1 cellular context compared by ENCODE assay signal in the genomic region with DNA sequence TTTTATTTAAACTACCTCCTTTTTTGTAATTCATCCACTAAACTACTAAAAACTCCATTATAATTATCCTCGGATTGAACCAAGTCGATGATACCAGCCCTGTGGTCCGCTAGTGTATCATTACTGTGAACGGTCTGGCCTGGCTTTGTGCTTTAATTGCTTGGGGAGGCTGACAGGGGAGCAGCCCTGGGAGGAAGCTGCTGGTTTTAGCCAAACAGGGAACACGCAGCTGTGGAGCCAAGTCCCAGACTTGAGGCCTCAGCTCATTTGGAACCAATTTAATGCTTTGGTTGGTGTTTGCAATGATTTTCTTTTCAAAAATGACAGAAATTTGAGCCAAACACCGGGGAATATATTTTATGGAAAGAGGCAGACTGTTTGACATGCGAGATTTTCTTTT.
TF ChIP-seq lines count a peak whose summit lies in the region.

No MANE protein-coding gene starts in this region.

TF ChIP-seq in H1, 55 proteins besides CTCF, POLR2A, EP300 and RAD21:
- TF ChIP-seq NRF1 (IDR thresholded peaks at IDR 0.05; ENCODE audit: low read depth, low read length) (no peak), KDM5A (IDR thresholded peaks at IDR 0.05; ENCODE audit: low read length) (no peak), CBX8 (IDR thresholded peaks at IDR 0.05; ENCODE audit: borderline replicate concordance, low read depth, low read length) (no peak), GABPA (IDR thresholded peaks at IDR 0.05; ENCODE audit: borderline replicate concordance, insufficient read depth, low read length) (no peak), KDM4A (IDR thresholded peaks at IDR 0.05; ENCODE audit: low read depth, low read length, severe bottlenecking) (no peak), POLR2AphosphoS5 (IDR thresholded peaks at IDR 0.05; ENCODE audit: low read depth, low read length) (no peak), JUN (IDR thresholded peaks at IDR 0.05; ENCODE audit: low read depth, low read length) (no peak), CREB1 (IDR thresholded peaks at IDR 0.05) (no peak), ASH2L (IDR thresholded peaks at IDR 0.05; ENCODE audit: low read length) (no peak), SUZ12 (IDR thresholded peaks at IDR 0.05; ENCODE audit: low read length) (no peak), RBBP5 (IDR thresholded peaks at IDR 0.05; ENCODE audit: borderline replicate concordance, low read depth, low read length) (no peak), JUND (IDR thresholded peaks at IDR 0.05; ENCODE audit: low read length) (no peak), TBP (IDR thresholded peaks at IDR 0.05; ENCODE audit: low read depth, low read length) (no peak)
- TF ChIP-seq, protein P1, sequence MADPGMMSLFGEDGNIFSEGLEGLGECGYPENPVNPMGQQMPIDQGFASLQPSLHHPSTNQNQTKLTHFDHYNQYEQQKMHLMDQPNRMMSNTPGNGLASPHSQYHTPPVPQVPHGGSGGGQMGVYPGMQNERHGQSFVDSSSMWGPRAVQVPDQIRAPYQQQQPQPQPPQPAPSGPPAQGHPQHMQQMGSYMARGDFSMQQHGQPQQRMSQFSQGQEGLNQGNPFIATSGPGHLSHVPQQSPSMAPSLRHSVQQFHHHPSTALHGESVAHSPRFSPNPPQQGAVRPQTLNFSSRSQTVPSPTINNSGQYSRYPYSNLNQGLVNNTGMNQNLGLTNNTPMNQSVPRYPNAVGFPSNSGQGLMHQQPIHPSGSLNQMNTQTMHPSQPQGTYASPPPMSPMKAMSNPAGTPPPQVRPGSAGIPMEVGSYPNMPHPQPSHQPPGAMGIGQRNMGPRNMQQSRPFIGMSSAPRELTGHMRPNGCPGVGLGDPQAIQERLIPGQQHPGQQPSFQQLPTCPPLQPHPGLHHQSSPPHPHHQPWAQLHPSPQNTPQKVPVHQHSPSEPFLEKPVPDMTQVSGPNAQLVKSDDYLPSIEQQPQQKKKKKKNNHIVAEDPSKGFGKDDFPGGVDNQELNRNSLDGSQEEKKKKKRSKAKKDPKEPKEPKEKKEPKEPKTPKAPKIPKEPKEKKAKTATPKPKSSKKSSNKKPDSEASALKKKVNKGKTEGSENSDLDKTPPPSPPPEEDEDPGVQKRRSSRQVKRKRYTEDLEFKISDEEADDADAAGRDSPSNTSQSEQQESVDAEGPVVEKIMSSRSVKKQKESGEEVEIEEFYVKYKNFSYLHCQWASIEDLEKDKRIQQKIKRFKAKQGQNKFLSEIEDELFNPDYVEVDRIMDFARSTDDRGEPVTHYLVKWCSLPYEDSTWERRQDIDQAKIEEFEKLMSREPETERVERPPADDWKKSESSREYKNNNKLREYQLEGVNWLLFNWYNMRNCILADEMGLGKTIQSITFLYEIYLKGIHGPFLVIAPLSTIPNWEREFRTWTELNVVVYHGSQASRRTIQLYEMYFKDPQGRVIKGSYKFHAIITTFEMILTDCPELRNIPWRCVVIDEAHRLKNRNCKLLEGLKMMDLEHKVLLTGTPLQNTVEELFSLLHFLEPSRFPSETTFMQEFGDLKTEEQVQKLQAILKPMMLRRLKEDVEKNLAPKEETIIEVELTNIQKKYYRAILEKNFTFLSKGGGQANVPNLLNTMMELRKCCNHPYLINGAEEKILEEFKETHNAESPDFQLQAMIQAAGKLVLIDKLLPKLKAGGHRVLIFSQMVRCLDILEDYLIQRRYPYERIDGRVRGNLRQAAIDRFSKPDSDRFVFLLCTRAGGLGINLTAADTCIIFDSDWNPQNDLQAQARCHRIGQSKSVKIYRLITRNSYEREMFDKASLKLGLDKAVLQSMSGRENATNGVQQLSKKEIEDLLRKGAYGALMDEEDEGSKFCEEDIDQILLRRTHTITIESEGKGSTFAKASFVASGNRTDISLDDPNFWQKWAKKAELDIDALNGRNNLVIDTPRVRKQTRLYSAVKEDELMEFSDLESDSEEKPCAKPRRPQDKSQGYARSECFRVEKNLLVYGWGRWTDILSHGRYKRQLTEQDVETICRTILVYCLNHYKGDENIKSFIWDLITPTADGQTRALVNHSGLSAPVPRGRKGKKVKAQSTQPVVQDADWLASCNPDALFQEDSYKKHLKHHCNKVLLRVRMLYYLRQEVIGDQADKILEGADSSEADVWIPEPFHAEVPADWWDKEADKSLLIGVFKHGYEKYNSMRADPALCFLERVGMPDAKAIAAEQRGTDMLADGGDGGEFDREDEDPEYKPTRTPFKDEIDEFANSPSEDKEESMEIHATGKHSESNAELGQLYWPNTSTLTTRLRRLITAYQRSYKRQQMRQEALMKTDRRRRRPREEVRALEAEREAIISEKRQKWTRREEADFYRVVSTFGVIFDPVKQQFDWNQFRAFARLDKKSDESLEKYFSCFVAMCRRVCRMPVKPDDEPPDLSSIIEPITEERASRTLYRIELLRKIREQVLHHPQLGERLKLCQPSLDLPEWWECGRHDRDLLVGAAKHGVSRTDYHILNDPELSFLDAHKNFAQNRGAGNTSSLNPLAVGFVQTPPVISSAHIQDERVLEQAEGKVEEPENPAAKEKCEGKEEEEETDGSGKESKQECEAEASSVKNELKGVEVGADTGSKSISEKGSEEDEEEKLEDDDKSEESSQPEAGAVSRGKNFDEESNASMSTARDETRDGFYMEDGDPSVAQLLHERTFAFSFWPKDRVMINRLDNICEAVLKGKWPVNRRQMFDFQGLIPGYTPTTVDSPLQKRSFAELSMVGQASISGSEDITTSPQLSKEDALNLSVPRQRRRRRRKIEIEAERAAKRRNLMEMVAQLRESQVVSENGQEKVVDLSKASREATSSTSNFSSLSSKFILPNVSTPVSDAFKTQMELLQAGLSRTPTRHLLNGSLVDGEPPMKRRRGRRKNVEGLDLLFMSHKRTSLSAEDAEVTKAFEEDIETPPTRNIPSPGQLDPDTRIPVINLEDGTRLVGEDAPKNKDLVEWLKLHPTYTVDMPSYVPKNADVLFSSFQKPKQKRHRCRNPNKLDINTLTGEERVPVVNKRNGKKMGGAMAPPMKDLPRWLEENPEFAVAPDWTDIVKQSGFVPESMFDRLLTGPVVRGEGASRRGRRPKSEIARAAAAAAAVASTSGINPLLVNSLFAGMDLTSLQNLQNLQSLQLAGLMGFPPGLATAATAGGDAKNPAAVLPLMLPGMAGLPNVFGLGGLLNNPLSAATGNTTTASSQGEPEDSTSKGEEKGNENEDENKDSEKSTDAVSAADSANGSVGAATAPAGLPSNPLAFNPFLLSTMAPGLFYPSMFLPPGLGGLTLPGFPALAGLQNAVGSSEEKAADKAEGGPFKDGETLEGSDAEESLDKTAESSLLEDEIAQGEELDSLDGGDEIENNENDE (IDR thresholded peaks at IDR 0.05; ENCODE audit: insufficient replicate concordance, low read length) = no peak
